Comparison of ENCODE assay signal across 9 cellular contexts in genomic region chr17:72433797-72434196, GRCh38.
"Had no signal": no experiment of that assay in that cellular context is flagged by ENCODE, and none has a peak within 500 bp of the region (broad histone marks: within the 10 kb centered on the region; RNA-seq: fewer than 3 reads in every experiment).

No MANE protein-coding gene starts in this region.

- FAIRE-seq: H1, H54 had no signal

- DNase-seq: H9, HFFc6, KBM-7 had no signal

- ATAC-seq: GM23338, HCT116 had no signal

- H3K4me2 ChIP-seq: GM23338, KMS-11 had no signal

- H2AFZ ChIP-seq: GM23338 had no signal

- H3K4me3 ChIP-seq: GM23338 had no signal

- H3K9ac ChIP-seq: KMS-11 had no signal

- H3K27ac ChIP-seq: HL-60, KMS-11 had no signal
